ENCODE assay signal across 19 cellular contexts in the genomic region with DNA sequence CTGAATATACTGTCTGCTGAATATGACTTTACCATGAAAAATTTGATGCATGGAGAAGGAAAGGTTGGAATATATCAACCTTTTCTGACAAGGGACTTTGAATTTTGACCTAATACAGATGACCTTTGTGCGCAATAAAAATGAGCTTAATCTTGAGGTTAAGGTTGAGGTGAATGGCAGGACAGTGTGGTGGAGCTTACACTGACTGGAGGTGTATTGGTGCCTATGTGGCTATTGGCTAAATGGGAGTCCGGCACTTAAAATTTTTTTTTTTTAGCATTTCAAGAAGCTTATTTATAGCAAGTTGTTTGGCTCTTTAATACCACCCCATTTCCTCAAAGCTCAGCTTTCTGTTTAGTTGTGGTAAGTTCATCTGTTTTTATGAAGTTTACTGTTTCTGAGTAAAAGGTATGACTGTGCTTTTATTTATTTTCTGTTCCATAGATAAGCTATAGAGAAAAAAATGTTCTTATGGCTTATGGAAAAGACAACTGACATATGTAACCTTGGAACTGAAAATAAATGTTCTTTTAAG. TPM values are rescaled to one million over a fixed set of nuclear protein-coding genes. Genes with fewer than 3 reads are reported as not detected.
A peak's percentile ranks its signal among the peaks of the same experiment; 100 is the strongest.
DNase-seq lines count a peak whose midpoint lies in the region; ATAC-seq and TF ChIP-seq lines count a peak whose summit lies in the region.
"Had no signal": no experiment of that assay in that cellular context is flagged by ENCODE, and none has a peak within 500 bp of the region (broad histone marks: within the 10 kb centered on the region; RNA-seq: fewer than 3 reads in every experiment).

No MANE protein-coding gene starts in this region.

- no peaks in the 10 kb centered on the region for H3K79me2 ChIP-seq in Loucy (ENCODE audit: insufficient read depth, low read length)
- H3K79me2 ChIP-seq in smooth muscle cell (ENCODE audit: low read depth) = peaks cover 68% of the 10 kb centered on the region

- no peak for DNase-seq in Right ventricle myocardium inferior (ENCODE audit: missing footprints)
- no peak for DNase-seq in cardiac septum (ENCODE audit: low spot score)
- peak; percentile 16 for DNase-seq in cerebellar cortex (ENCODE audit: low spot score)
- DNase-seq in smooth muscle cell (lab: John Stamatoyannopoulos, UW; ENCODE audit: unreplicated experiment) = no peak
- no peak for DNase-seq in GM10266 (ENCODE audit: extremely low spot score)
- no peak for DNase-seq in ACHN
- no peak for DNase-seq in stimulated activated naive CD8-positive, alpha-beta T cell treated with anti-CD3 and anti-CD28 coated beads, Interleukin-15, Interleukin-2, amounts not matched to agents 100 U/mL and 50 U/mL, for 24 hours
- DNase-seq: 8988T; CD4-positive, CD25-positive, alpha-beta regulatory T cell; COR-L47; DMS 273 treated with DMSO at 0.1 percent for 48 hours; DND-41; NCI-H1092; NCI-H1694; NCI-H748 treated with DMSO at 0.1 percent for 48 hours; SHP77 treated with DMSO at 0.1 percent for 48 hours; SK-N-SH had no signal

- no peaks in the 10 kb centered on the region for H3K9me2 ChIP-seq in Loucy (replicated peaks; ENCODE audit: low read depth, low read length)
- H3K9me2 ChIP-seq: SK-N-SH had no signal

- H3K9me3 ChIP-seq in Loucy (ENCODE audit: insufficient read depth, low read depth, low read length) (no peaks in the 10 kb centered on the region), smooth muscle cell (replicated peaks; ENCODE audit: low read depth) (no peaks in the 10 kb centered on the region)
- H3K9me3 ChIP-seq: SK-N-SH had no signal

- H4K20me1 ChIP-seq in Loucy (ENCODE audit: insufficient read depth, low read length, poor library complexity, severe bottlenecking) = peaks cover 6% of the 10 kb centered on the region
- H4K20me1 ChIP-seq in smooth muscle cell (ENCODE audit: low read depth) = peaks cover 6% of the 10 kb centered on the region

- H2AFZ ChIP-seq in Loucy (ENCODE audit: low read length) (no peak overlapping the region), smooth muscle cell (ENCODE audit: low read depth) (no peak overlapping the region)
- H2AFZ ChIP-seq: GM23338 had no signal

- no peak overlapping the region for H3K27ac ChIP-seq in smooth muscle cell (ENCODE audit: low read depth)

- H3K4me3 ChIP-seq in Loucy (ENCODE audit: low read length, poor library complexity, severe bottlenecking) = no peak overlapping the region
- H3K4me3 ChIP-seq in smooth muscle cell = no peak overlapping the region
- H3K4me3 ChIP-seq: GM23338 had no signal

- ATAC-seq in Right ventricle myocardium inferior = peak; percentile 47
- no peak for ATAC-seq in stimulated activated naive CD8-positive, alpha-beta T cell treated with anti-CD3 and anti-CD28 coated beads, Interleukin-15, Interleukin-2, amounts not matched to agents 100 U/mL and 50 U/mL, for 24 hours
- ATAC-seq: GM23338 had no signal

- H3K4me2 ChIP-seq in Loucy (ENCODE audit: low read depth, low read length, poor library complexity, severe bottlenecking) (peak overlapping the region; percentile 6), smooth muscle cell (peak overlapping the region; percentile 8)
- H3K4me2 ChIP-seq: GM23338, SK-N-SH had no signal

- H3K36me3 ChIP-seq in Loucy (ENCODE audit: insufficient read depth, low read length) (no peaks in the 10 kb centered on the region), smooth muscle cell (ENCODE audit: low read depth) (no peaks in the 10 kb centered on the region)

- H3F3A ChIP-seq in Loucy (ENCODE audit: low read depth) (no peaks in the 10 kb centered on the region), smooth muscle cell (ENCODE audit: low read depth) (no peaks in the 10 kb centered on the region)

- TF ChIP-seq CTCF in Loucy (conservative IDR thresholded peaks at IDR 0.05; ENCODE audit: low read length) (no peak), smooth muscle cell (IDR thresholded peaks at IDR 0.05; ENCODE audit: borderline replicate concordance, insufficient read depth, poor library complexity, severe bottlenecking) (no peak), GM10266 (IDR thresholded peaks at IDR 0.05; ENCODE audit: control insufficient read depth, insufficient read depth, low read depth, missing control alignments) (no peak)

- WGBS in smooth muscle cell (ENCODE audit: low lambda C conversion rate) = 88% methylated on average over 2 of the region's 2 CpGs

- H3K4me1 ChIP-seq in Loucy (ENCODE audit: insufficient read depth, low read length, poor library complexity, severe bottlenecking) (peaks cover 25% of the 10 kb centered on the region), smooth muscle cell (ENCODE audit: low read depth) (peaks cover 14% of the 10 kb centered on the region)

- H3K9ac ChIP-seq in Loucy (ENCODE audit: low read depth, low read length, poor library complexity, severe bottlenecking) (no peak overlapping the region), smooth muscle cell (ENCODE audit: low read depth) (no peak overlapping the region)
- H3K9ac ChIP-seq: SK-N-SH had no signal

- H3K27me3 ChIP-seq in Loucy (ENCODE audit: insufficient read depth, low read length, poor library complexity, severe bottlenecking) (no peaks in the 10 kb centered on the region), smooth muscle cell (ENCODE audit: low read depth) (no peaks in the 10 kb centered on the region)

- in situ Hi-C loops in ACHN (cut with HindIII; ENCODE audit: low pct_ligation_motif_present, low pct_unique_long_range_greater_than_20kb, low sequenced_read_pairs) = no loop called here

- intact Hi-C loops in Right ventricle myocardium inferior (cut with DNase I) (loop anchor here (2.0 to 5.0 kb wide), 2 partner anchors 90 to 508 kb away; a partner anchor contains a TSS), cardiac septum (cut with DNase I) (no loop called here)

RNA-seq across cellular contexts. Expression of a gene that starts 15.2 kb away (rescaled TPM):
- total RNA-seq in Right ventricle myocardium inferior = 176 TPM
- 97.4 TPM for total RNA-seq in cardiac septum
- 21.0 and 24.8 TPM in 2 replicates for total RNA-seq in smooth muscle cell
- polyA plus RNA-seq in smooth muscle cell = 14.3 and 17.5 TPM in 2 replicates
